1 cellular context compared by ENCODE assay signal in genomic region chr5:171673328-171673727, GRCh38.
TF ChIP-seq lines count a peak whose summit lies in the region.

No MANE protein-coding gene starts in this region.

TF ChIP-seq in HepG2, 621 proteins besides CTCF, POLR2A, EP300 and RAD21 (continued from another document):
- TF ChIP-seq ZBTB4 (CRISPR knock-in tag; IDR thresholded peaks at IDR 0.05; ENCODE audit: borderline replicate concordance): no peak
- no peak for TF ChIP-seq ZFP36L2 (CRISPR knock-in tag; IDR thresholded peaks at IDR 0.05)
- TF ChIP-seq PHB2 (IDR thresholded peaks at IDR 0.05; ENCODE audit: partially characterized antibody): no peak
- no peak for TF ChIP-seq ZNF710 (CRISPR knock-in tag; IDR thresholded peaks at IDR 0.05; ENCODE audit: borderline replicate concordance)
- TF ChIP-seq UBTF (CRISPR knock-in tag; IDR thresholded peaks at IDR 0.05): no peak
